3 cellular contexts compared by ENCODE assay signal in the genomic region with DNA sequence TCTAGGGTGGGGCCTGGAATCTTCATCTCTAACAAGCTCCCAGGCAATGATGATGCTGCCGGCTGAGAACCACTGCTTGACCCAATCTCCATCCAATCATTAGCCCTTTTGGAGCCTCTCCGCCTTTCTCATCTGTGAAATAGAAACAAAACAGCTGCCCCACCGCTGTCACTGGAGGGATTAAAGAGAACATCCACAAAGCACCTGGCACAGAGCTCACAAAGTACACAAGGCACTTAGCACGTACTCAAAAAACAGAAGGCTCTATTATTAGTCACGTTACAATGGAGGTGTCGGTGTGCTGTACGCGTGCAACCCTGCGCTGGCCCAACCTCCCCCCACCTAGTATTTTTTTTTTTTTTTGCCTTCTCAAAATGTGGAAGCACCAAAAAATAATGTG.
TF ChIP-seq lines count a peak whose summit lies in the region.

No MANE protein-coding gene starts in this region.

TF ChIP-seq in SK-N-SH, 30 proteins besides CTCF, POLR2A, EP300 and RAD21:
- TF ChIP-seq RXRA (IDR thresholded peaks at IDR 0.05; ENCODE audit: borderline replicate concordance, low read depth) (no peak), TEAD4 (IDR thresholded peaks at IDR 0.05; ENCODE audit: borderline replicate concordance, insufficient read depth) (no peak), FOXM1 (IDR thresholded peaks at IDR 0.05; ENCODE audit: low read depth) (no peak), RFX5 (IDR thresholded peaks at IDR 0.05; ENCODE audit: low read length) (no peak), GATA2 (CRISPR knock-in tag; IDR thresholded peaks at IDR 0.05) (0 out of 2 replicates have a peak, but pooled peaks have one; percentile 6), CHD2 (IDR thresholded peaks at IDR 0.05; ENCODE audit: low read length, partially characterized antibody) (no peak), NRF1 (IDR thresholded peaks at IDR 0.05; ENCODE audit: low read depth, low read length) (no peak), FOXJ3 (CRISPR knock-in tag; IDR thresholded peaks at IDR 0.05) (no peak)

TF ChIP-seq in SK-N-SH treated with all-trans-retinoic acid at 6 μM for 48 hours, 23 proteins besides CTCF, POLR2A, EP300 and RAD21 (continued from another document):
- TF ChIP-seq ZFP30 (CRISPR knock-in tag; IDR thresholded peaks at IDR 0.05) (no peak), CSDC2 (CRISPR knock-in tag; IDR thresholded peaks at IDR 0.05) (no peak), CSRNP3 (CRISPR knock-in tag; IDR thresholded peaks at IDR 0.05) (no peak), ZFP3 (CRISPR knock-in tag; IDR thresholded peaks at IDR 0.05) (no peak), CREB5 (CRISPR knock-in tag; IDR thresholded peaks at IDR 0.05; ENCODE audit: low read depth) (no peak)

TF ChIP-seq in HepG2, 621 proteins besides CTCF, POLR2A, EP300 and RAD21:
- no peak for TF ChIP-seq NPAS2 (CRISPR knock-in tag; IDR thresholded peaks at IDR 0.05; ENCODE audit: borderline replicate concordance)
- TF ChIP-seq KLF9 (CRISPR knock-in tag; IDR thresholded peaks at IDR 0.05; ENCODE audit: low read depth), result no peak
- no peak for TF ChIP-seq SNAI1 (CRISPR knock-in tag; IDR thresholded peaks at IDR 0.05; ENCODE audit: borderline replicate concordance)
- no peak for TF ChIP-seq ZNF629 (CRISPR knock-in tag; conservative IDR thresholded peaks at IDR 0.05)
- no peak for TF ChIP-seq ATF7 (IDR thresholded peaks at IDR 0.05)
- TF ChIP-seq ATF7 (CRISPR knock-in tag; IDR thresholded peaks at IDR 0.05), result no peak
- TF ChIP-seq, protein P1, sequence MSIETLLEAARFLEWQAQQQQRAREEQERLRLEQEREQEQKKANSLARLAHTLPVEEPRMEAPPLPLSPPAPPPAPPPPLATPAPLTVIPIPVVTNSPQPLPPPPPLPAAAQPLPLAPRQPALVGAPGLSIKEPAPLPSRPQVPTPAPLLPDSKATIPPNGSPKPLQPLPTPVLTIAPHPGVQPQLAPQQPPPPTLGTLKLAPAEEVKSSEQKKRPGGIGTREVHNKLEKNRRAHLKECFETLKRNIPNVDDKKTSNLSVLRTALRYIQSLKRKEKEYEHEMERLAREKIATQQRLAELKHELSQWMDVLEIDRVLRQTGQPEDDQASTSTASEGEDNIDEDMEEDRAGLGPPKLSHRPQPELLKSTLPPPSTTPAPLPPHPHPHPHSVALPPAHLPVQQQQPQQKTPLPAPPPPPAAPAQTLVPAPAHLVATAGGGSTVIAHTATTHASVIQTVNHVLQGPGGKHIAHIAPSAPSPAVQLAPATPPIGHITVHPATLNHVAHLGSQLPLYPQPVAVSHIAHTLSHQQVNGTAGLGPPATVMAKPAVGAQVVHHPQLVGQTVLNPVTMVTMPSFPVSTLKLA (IDR thresholded peaks at IDR 0.05), result no peak
- no peak for TF ChIP-seq ZNF17 (CRISPR knock-in tag; IDR thresholded peaks at IDR 0.05)
- no peak for TF ChIP-seq SRSF9 (IDR thresholded peaks at IDR 0.05; ENCODE audit: borderline replicate concordance, insufficient read depth, low read depth, low read length, poor library complexity, severe bottlenecking)
- no peak for TF ChIP-seq ZNF768 (CRISPR knock-in tag; IDR thresholded peaks at IDR 0.05)
- no peak for TF ChIP-seq ZNF530 (CRISPR knock-in tag; IDR thresholded peaks at IDR 0.05; ENCODE audit: low read depth)
- no peak for TF ChIP-seq HDAC2 (CRISPR knock-in tag; IDR thresholded peaks at IDR 0.05)
- TF ChIP-seq NFIC (IDR thresholded peaks at IDR 0.05; ENCODE audit: low read length), result no peak
- no peak for TF ChIP-seq ATM (IDR thresholded peaks at IDR 0.05; ENCODE audit: borderline replicate concordance)
- TF ChIP-seq GLMP (CRISPR knock-in tag; IDR thresholded peaks at IDR 0.05; ENCODE audit: borderline replicate concordance), result no peak
- no peak for TF ChIP-seq ZNF180 (CRISPR knock-in tag; IDR thresholded peaks at IDR 0.05; ENCODE audit: borderline replicate concordance, low read depth)
- TF ChIP-seq ZNF780A (CRISPR knock-in tag; IDR thresholded peaks at IDR 0.05), result no peak
TF ChIP-seq in HepG2: peak in this region for 0.
